Comparison of ENCODE assay signal across 17 cellular contexts in genomic region chr19:1467512-1468273, GRCh38. TPM values are rescaled to one million over a fixed set of nuclear protein-coding genes. Genes with fewer than 3 reads are reported as not detected.
DNase-seq lines count a peak whose midpoint lies in the region; ATAC-seq and TF ChIP-seq lines count a peak whose summit lies in the region.
"Had no signal": no experiment of that assay in that cellular context is flagged by ENCODE, and none has a peak within 500 bp of the region (broad histone marks: within the 10 kb centered on the region; RNA-seq: fewer than 3 reads in every experiment).

No MANE protein-coding gene starts in this region.

- H3K27ac Mint-ChIP-seq in neural progenitor cell (no peak overlapping the region), natural killer cell (no peak overlapping the region)
- no peak overlapping the region for H3K27ac Mint-ChIP-seq in activated naive CD8-positive, alpha-beta T cell treated with anti-CD3 and anti-CD28 coated beads for 36 hours
- H3K27ac Mint-ChIP-seq: activated B cell treated with CpG ODN at 0.5 μM for 24 hours; activated CD8-positive, alpha-beta memory T cell treated with anti-CD3 and anti-CD28 coated beads, Interleukin-2, amount 10 ng/mL, durations not matched to agents 7 days and 5 days; activated naive CD4-positive, alpha-beta T cell treated with anti-CD3 and anti-CD28 coated beads, Interleukin-2, amount 10 ng/mL, durations not matched to agents 7 days and 5 days; naive thymus-derived CD4-positive, alpha-beta T cell; T-cell had no signal

- no peak overlapping the region for H2AFZ ChIP-seq in neural progenitor cell (replicated peaks)

- H3K79me2 ChIP-seq in neural progenitor cell (ENCODE audit: low read depth), result no peaks in the 10 kb centered on the region

- intact Hi-C loops in natural killer cell (cut with micrococcal nuclease), result no loop called here

- TF ChIP-seq CTCF in C4-2B (conservative IDR thresholded peaks at IDR 0.05), result no peak
- peak; percentile 9 for TF ChIP-seq CTCF in neural progenitor cell (IDR thresholded peaks at IDR 0.05)
- no peak for TF ChIP-seq CTCF in natural killer cell (IDR thresholded peaks at IDR 0.05)

- H3K36me3 Mint-ChIP-seq in neural progenitor cell (peaks cover 1% of the 10 kb centered on the region), natural killer cell (no peaks in the 10 kb centered on the region)
- H3K36me3 Mint-ChIP-seq in activated naive CD8-positive, alpha-beta T cell treated with anti-CD3 and anti-CD28 coated beads for 36 hours, result no peaks in the 10 kb centered on the region
- H3K36me3 Mint-ChIP-seq: activated CD8-positive, alpha-beta memory T cell treated with anti-CD3 and anti-CD28 coated beads, Interleukin-2, amount 10 ng/mL, durations not matched to agents 7 days and 5 days; activated naive CD4-positive, alpha-beta T cell treated with anti-CD3 and anti-CD28 coated beads, Interleukin-2, amount 10 ng/mL, durations not matched to agents 7 days and 5 days; naive thymus-derived CD4-positive, alpha-beta T cell; T-cell had no signal

- H3K9ac ChIP-seq in neural progenitor cell, result no peak overlapping the region

- peak in 47 of 76 experiments; percentile 26 to 92 (median 54) for DNase-seq in HUDEP-2 (lab: John Stamatoyannopoulos, UW; ENCODE audit: unreplicated experiment in 76 of 76)
- DNase-seq in effector memory CD4-positive, alpha-beta T cell, result no peak
- DNase-seq in neural progenitor cell (ENCODE audit: low spot score), result peak; percentile 66
- no peak for DNase-seq in natural killer cell
- no peak for DNase-seq in occipital lobe (lab: John Stamatoyannopoulos, UW)
- DNase-seq in activated naive CD8-positive, alpha-beta T cell treated with anti-CD3 and anti-CD28 coated beads for 36 hours, result no peak
- DNase-seq: activated B cell treated with CpG ODN at 0.5 μM for 24 hours; activated CD8-positive, alpha-beta memory T cell treated with anti-CD3 and anti-CD28 coated beads, Interleukin-2, amount 10 ng/mL, durations not matched to agents 7 days and 5 days; activated naive CD4-positive, alpha-beta T cell treated with anti-CD3 and anti-CD28 coated beads, Interleukin-2, amount 10 ng/mL, durations not matched to agents 7 days and 5 days; body of pancreas; C1 segment of cervical spinal cord; DMS53; hypothalamus; naive thymus-derived CD4-positive, alpha-beta T cell; NCI-H2029 treated with DMSO at 0.1 percent for 48 hours; T-cell had no signal

- H3K4me1 ChIP-seq in effector memory CD4-positive, alpha-beta T cell (ENCODE audit: control insufficient read depth, insufficient read depth, low read length, poor library complexity, severe bottlenecking), result peaks cover 59% of the 10 kb centered on the region
- peaks cover 43% of the 10 kb centered on the region for H3K4me1 ChIP-seq in neural progenitor cell

- no peaks in the 10 kb centered on the region for H3K9me3 ChIP-seq in effector memory CD4-positive, alpha-beta T cell (ENCODE audit: control insufficient read depth, low read length)
- H3K9me3 ChIP-seq in neural progenitor cell (ENCODE audit: low read depth), result no peaks in the 10 kb centered on the region
- H3K9me3 ChIP-seq: body of pancreas had no signal

- no peaks in the 10 kb centered on the region for H3K36me3 ChIP-seq in effector memory CD4-positive, alpha-beta T cell (ENCODE audit: control insufficient read depth, insufficient read depth, low read length)
- H3K36me3 ChIP-seq in neural progenitor cell, result no peaks in the 10 kb centered on the region

- peak overlapping the region; percentile 92 for H3K27ac ChIP-seq in C4-2B
- no peak overlapping the region for H3K27ac ChIP-seq in effector memory CD4-positive, alpha-beta T cell (ENCODE audit: insufficient read depth, low read length, poor library complexity, severe bottlenecking)
- H3K27ac ChIP-seq in neural progenitor cell, result no peak overlapping the region
- H3K27ac ChIP-seq: body of pancreas had no signal

- H3K4me1 Mint-ChIP-seq in neural progenitor cell, result peaks cover 4% of the 10 kb centered on the region
- H3K4me1 Mint-ChIP-seq in natural killer cell, result peaks cover 0 to 11% of the 10 kb centered on the region in 2 donors
- peaks cover 2% of the 10 kb centered on the region for H3K4me1 Mint-ChIP-seq in activated naive CD8-positive, alpha-beta T cell treated with anti-CD3 and anti-CD28 coated beads for 36 hours

- no peak overlapping the region for H3K4me3 Mint-ChIP-seq in neural progenitor cell
- no peak overlapping the region for H3K4me3 Mint-ChIP-seq in natural killer cell
- H3K4me3 Mint-ChIP-seq in activated naive CD8-positive, alpha-beta T cell treated with anti-CD3 and anti-CD28 coated beads for 36 hours, result no peak overlapping the region
- H3K4me3 Mint-ChIP-seq: activated CD8-positive, alpha-beta memory T cell treated with anti-CD3 and anti-CD28 coated beads, Interleukin-2, amount 10 ng/mL, durations not matched to agents 7 days and 5 days had no signal

- no peaks in the 10 kb centered on the region for H3K9me3 Mint-ChIP-seq in neural progenitor cell
- H3K9me3 Mint-ChIP-seq in natural killer cell, result no peaks in the 10 kb centered on the region
- no peaks in the 10 kb centered on the region for H3K9me3 Mint-ChIP-seq in activated naive CD8-positive, alpha-beta T cell treated with anti-CD3 and anti-CD28 coated beads for 36 hours
- H3K9me3 Mint-ChIP-seq: activated B cell treated with CpG ODN at 0.5 μM for 24 hours; activated naive CD4-positive, alpha-beta T cell treated with anti-CD3 and anti-CD28 coated beads, Interleukin-2, amount 10 ng/mL, durations not matched to agents 7 days and 5 days; naive thymus-derived CD4-positive, alpha-beta T cell; T-cell had no signal

- H3K4me3 ChIP-seq in effector memory CD4-positive, alpha-beta T cell (ENCODE audit: insufficient read depth, low read depth, low read length, poor library complexity, severe bottlenecking), result peak overlapping the region; percentile 37
- peak overlapping the region; percentile 37 for H3K4me3 ChIP-seq in neural progenitor cell
- H3K4me3 ChIP-seq: body of pancreas had no signal

- H3K4me2 ChIP-seq in neural progenitor cell, result peak overlapping the region; percentile 72

- H3F3A ChIP-seq in neural progenitor cell (ENCODE audit: low read depth), result peaks cover 50% of the 10 kb centered on the region

- H3K27me3 Mint-ChIP-seq in neural progenitor cell (ENCODE audit: insufficient read depth, low read depth) (peaks cover 26% of the 10 kb centered on the region), natural killer cell (ENCODE audit: low read depth in 2 of 2) (peaks cover 0 to 3% of the 10 kb centered on the region in 2 donors)
- H3K27me3 Mint-ChIP-seq in activated naive CD8-positive, alpha-beta T cell treated with anti-CD3 and anti-CD28 coated beads for 36 hours, result peaks cover 24% of the 10 kb centered on the region
- H3K27me3 Mint-ChIP-seq: activated B cell treated with CpG ODN at 0.5 μM for 24 hours had no signal

- no peak for ATAC-seq in natural killer cell
- ATAC-seq: activated CD8-positive, alpha-beta memory T cell treated with anti-CD3 and anti-CD28 coated beads, Interleukin-2, amount 10 ng/mL, durations not matched to agents 7 days and 5 days; body of pancreas; naive thymus-derived CD4-positive, alpha-beta T cell; T-cell had no signal

- peaks cover 35% of the 10 kb centered on the region for H3K27me3 ChIP-seq in effector memory CD4-positive, alpha-beta T cell (replicated peaks; ENCODE audit: control insufficient read depth, insufficient read depth, low read length, poor library complexity, severe bottlenecking)
- H3K27me3 ChIP-seq in neural progenitor cell, result peaks cover 99% of the 10 kb centered on the region

- H4K20me1 ChIP-seq in neural progenitor cell (ENCODE audit: low read depth), result peaks cover 95% of the 10 kb centered on the region

RNA-seq across cellular contexts. Expression of gene C19orf25, which starts 11.3 kb away (rescaled TPM):
- total RNA-seq in neural progenitor cell (ENCODE audit: low replicate concordance) (14.4 and 40.4 TPM in 2 replicates), natural killer cell (10 to 100 TPM; 30.2 to 42.2 (median 34.3) TPM), occipital lobe (18.6 TPM)
- 10 to 100 TPM; 27.0 to 28.7 TPM for total RNA-seq in activated naive CD8-positive, alpha-beta T cell treated with anti-CD3 and anti-CD28 coated beads for 36 hours

RNA-seq across cellular contexts. Expression of gene APC2, which starts 17.8 kb away (rescaled TPM):
- total RNA-seq in neural progenitor cell (ENCODE audit: low replicate concordance), result 1.3 and 12.2 TPM in 2 replicates
- total RNA-seq in natural killer cell, result under 1 TPM; 0.14 to 0.58 (median 0.27) TPM
- total RNA-seq in occipital lobe, result 141 TPM
- total RNA-seq in activated naive CD8-positive, alpha-beta T cell treated with anti-CD3 and anti-CD28 coated beads for 36 hours, result under 1 TPM; 0.21 to 0.26 TPM

RNA-seq across cellular contexts. Expression of gene PCSK4, which starts 22.5 kb away (rescaled TPM):
- total RNA-seq in neural progenitor cell (ENCODE audit: low replicate concordance), result 3.6 and 12.5 TPM in 2 replicates
- 1 to 10 TPM; 4.1 to 6.0 (median 5.3) TPM for total RNA-seq in natural killer cell
- 1.7 TPM for total RNA-seq in occipital lobe
- 1 to 10 TPM; 1.5 to 1.7 TPM for total RNA-seq in activated naive CD8-positive, alpha-beta T cell treated with anti-CD3 and anti-CD28 coated beads for 36 hours

RNA-seq across cellular contexts. Expression of gene REEP6, which starts 23.3 kb away (rescaled TPM):
- total RNA-seq in neural progenitor cell (ENCODE audit: low replicate concordance), result 4.8 and 13.0 TPM in 2 replicates
- total RNA-seq in natural killer cell, result 1 to 10 TPM; 3.9 to 5.0 (median 4.3) TPM
- total RNA-seq in occipital lobe, result 0.31 TPM
- 1 to 10 TPM; 1.3 to 1.8 TPM for total RNA-seq in activated naive CD8-positive, alpha-beta T cell treated with anti-CD3 and anti-CD28 coated beads for 36 hours

RNA-seq across cellular contexts. Expression of gene RPS15, which starts 29.5 kb away (rescaled TPM):
- 1,918 and 2,648 TPM in 2 replicates for total RNA-seq in neural progenitor cell (ENCODE audit: low replicate concordance)
- total RNA-seq in natural killer cell, result 100 to 1,000 TPM; 731 to 872 (median 837) TPM
- total RNA-seq in occipital lobe, result 252 TPM
- 1,000 to 10,000 TPM; 1,472 to 1,524 TPM for total RNA-seq in activated naive CD8-positive, alpha-beta T cell treated with anti-CD3 and anti-CD28 coated beads for 36 hours

Comparison
In these comparisons a context has a peak if more than half of its experiments do, and no peak if none do; other contexts are left out.
1. DNase-seq: peak in HUDEP-2 (47 of 76) and neural progenitor cell (single experiment); none in effector memory CD4-positive, alpha-beta T cell (0 of 3), natural killer cell (single experiment), occipital lobe (single experiment) and activated naive CD8-positive, alpha-beta T cell treated with anti-CD3 and anti-CD28 coated beads for 36 hours (single experiment).
2. RNA of gene APC2, which starts 17.8 kb away (total RNA-seq): 141 TPM in occipital lobe (single experiment); 1.3 to 12.2 TPM in neural progenitor cell, 0.14 to 0.58 TPM in natural killer cell and 0.21 to 0.26 TPM in activated naive CD8-positive, alpha-beta T cell treated with anti-CD3 and anti-CD28 coated beads for 36 hours; every median in the first group is over 10 times any median in the second.